In genomic region chr1:28913786-28914227, GRCh38 we compare ENCODE assay signal across 1 cellular context.
TF ChIP-seq lines count a peak whose summit lies in the region.

No MANE protein-coding gene starts in this region.

TF ChIP-seq in HEK293, 187 proteins besides CTCF, POLR2A, EP300 and RAD21 (continued from another document and continues in another):
- TF ChIP-seq ZNF621 (tag by site-specific recombination; IDR thresholded peaks at IDR 0.05) = no peak
- no peak for TF ChIP-seq ZNF514 (tag by site-specific recombination; IDR thresholded peaks at IDR 0.05)
- no peak for TF ChIP-seq ZNF677 (tag by site-specific recombination; IDR thresholded peaks at IDR 0.05)
- no peak for TF ChIP-seq ZNF175 (tag by site-specific recombination; IDR thresholded peaks at IDR 0.05)
- TF ChIP-seq ZNF121 (tag by site-specific recombination; IDR thresholded peaks at IDR 0.05) = no peak
- TF ChIP-seq ZNF561 (tag by site-specific recombination; IDR thresholded peaks at IDR 0.05; ENCODE audit: borderline replicate concordance) = no peak
- peak; percentile 47; the same call in 1 of the 2 replicates for TF ChIP-seq ZBTB20 (tag by site-specific recombination; IDR thresholded peaks at IDR 0.05)
- no peak for TF ChIP-seq HOXA7 (CRISPR knock-in tag; IDR thresholded peaks at IDR 0.05; ENCODE audit: borderline replicate concordance)
- no peak for TF ChIP-seq ZNF623 (tag by site-specific recombination; IDR thresholded peaks at IDR 0.05)
- no peak for TF ChIP-seq ZBTB26 (tag by site-specific recombination; optimal IDR thresholded peaks at IDR 0.05)
- TF ChIP-seq, protein P1, sequence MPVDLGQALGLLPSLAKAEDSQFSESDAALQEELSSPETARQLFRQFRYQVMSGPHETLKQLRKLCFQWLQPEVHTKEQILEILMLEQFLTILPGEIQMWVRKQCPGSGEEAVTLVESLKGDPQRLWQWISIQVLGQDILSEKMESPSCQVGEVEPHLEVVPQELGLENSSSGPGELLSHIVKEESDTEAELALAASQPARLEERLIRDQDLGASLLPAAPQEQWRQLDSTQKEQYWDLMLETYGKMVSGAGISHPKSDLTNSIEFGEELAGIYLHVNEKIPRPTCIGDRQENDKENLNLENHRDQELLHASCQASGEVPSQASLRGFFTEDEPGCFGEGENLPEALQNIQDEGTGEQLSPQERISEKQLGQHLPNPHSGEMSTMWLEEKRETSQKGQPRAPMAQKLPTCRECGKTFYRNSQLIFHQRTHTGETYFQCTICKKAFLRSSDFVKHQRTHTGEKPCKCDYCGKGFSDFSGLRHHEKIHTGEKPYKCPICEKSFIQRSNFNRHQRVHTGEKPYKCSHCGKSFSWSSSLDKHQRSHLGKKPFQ (tag by site-specific recombination; IDR thresholded peaks at IDR 0.05) = no peak
- no peak for TF ChIP-seq ZNF324 (tag by site-specific recombination; IDR thresholded peaks at IDR 0.05)
- TF ChIP-seq GFI1B (tag by site-specific recombination; IDR thresholded peaks at IDR 0.05) = 0 out of 2 replicates have a peak, but pooled peaks have one; percentile 26
- no peak for TF ChIP-seq ZBTB7A (tag by site-specific recombination; IDR thresholded peaks at IDR 0.05; ENCODE audit: low read depth)
- no peak for TF ChIP-seq ZNF530 (tag by site-specific recombination; IDR thresholded peaks at IDR 0.05; ENCODE audit: low read depth)
- TF ChIP-seq ZNF488 (tag by site-specific recombination; IDR thresholded peaks at IDR 0.05) = no peak
- no peak for TF ChIP-seq ZXDB (tag by site-specific recombination; IDR thresholded peaks at IDR 0.05)
- TF ChIP-seq ZNF292 (tag by site-specific recombination; IDR thresholded peaks at IDR 0.05; ENCODE audit: borderline replicate concordance, low read depth) = no peak
- TF ChIP-seq, protein P2, sequence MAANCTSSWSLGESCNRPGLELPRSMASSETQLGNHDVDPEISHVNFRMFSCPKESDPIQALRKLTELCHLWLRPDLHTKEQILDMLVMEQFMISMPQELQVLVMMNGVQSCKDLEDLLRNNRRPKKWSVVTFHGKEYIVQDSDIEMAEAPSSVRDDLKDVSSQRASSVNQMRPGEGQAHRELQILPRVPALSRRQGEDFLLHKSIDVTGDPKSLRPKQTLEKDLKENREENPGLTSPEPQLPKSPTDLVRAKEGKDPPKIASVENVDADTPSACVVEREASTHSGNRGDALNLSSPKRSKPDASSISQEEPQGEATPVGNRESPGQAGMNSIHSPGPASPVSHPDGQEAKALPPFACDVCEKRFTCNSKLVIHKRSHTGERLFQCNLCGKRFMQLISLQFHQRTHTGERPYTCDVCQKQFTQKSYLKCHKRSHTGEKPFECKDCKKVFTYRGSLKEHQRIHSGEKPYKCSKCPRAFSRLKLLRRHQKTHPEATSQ (tag by site-specific recombination; IDR thresholded peaks at IDR 0.05) = no peak
- no peak for TF ChIP-seq PBX3 (CRISPR knock-in tag; IDR thresholded peaks at IDR 0.05)
- TF ChIP-seq, protein P3, sequence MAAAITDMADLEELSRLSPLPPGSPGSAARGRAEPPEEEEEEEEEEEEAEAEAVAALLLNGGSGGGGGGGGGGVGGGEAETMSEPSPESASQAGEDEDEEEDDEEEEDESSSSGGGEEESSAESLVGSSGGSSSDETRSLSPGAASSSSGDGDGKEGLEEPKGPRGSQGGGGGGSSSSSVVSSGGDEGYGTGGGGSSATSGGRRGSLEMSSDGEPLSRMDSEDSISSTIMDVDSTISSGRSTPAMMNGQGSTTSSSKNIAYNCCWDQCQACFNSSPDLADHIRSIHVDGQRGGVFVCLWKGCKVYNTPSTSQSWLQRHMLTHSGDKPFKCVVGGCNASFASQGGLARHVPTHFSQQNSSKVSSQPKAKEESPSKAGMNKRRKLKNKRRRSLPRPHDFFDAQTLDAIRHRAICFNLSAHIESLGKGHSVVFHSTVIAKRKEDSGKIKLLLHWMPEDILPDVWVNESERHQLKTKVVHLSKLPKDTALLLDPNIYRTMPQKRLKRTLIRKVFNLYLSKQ (tag by site-specific recombination; IDR thresholded peaks at IDR 0.05; ENCODE audit: borderline replicate concordance) = no peak
- no peak for TF ChIP-seq ZNF133 (tag by site-specific recombination; IDR thresholded peaks at IDR 0.05)
- TF ChIP-seq ZSCAN18 (tag by site-specific recombination; IDR thresholded peaks at IDR 0.05) = peak; percentile 63; the same call in 1 of the 2 replicates
- no peak for TF ChIP-seq KLF17 (tag by site-specific recombination; IDR thresholded peaks at IDR 0.05)
- no peak for TF ChIP-seq ZNF600 (tag by site-specific recombination; IDR thresholded peaks at IDR 0.05)
- no peak for TF ChIP-seq ZFP3 (tag by site-specific recombination; IDR thresholded peaks at IDR 0.05; ENCODE audit: low read depth)
- no peak for TF ChIP-seq TCF7L2 (IDR thresholded peaks at IDR 0.05; ENCODE audit: borderline replicate concordance, low read depth, low read length)
- no peak for TF ChIP-seq SP3 (tag by site-specific recombination; IDR thresholded peaks at IDR 0.05)
- TF ChIP-seq ZFP41 (tag by site-specific recombination; IDR thresholded peaks at IDR 0.05; ENCODE audit: borderline replicate concordance) = no peak
- TF ChIP-seq ZNF433 (tag by site-specific recombination; IDR thresholded peaks at IDR 0.05; ENCODE audit: low read depth) = no peak
- TF ChIP-seq ZEB2 (tag by site-specific recombination; IDR thresholded peaks at IDR 0.05) = no peak
- no peak for TF ChIP-seq SALL2 (tag by site-specific recombination; IDR thresholded peaks at IDR 0.05; ENCODE audit: borderline replicate concordance)
- TF ChIP-seq ZNF776 (tag by site-specific recombination; IDR thresholded peaks at IDR 0.05; ENCODE audit: borderline replicate concordance) = no peak
- 0 out of 2 replicates have a peak, but pooled peaks have one; percentile 6 for TF ChIP-seq ZSCAN30 (tag by site-specific recombination; IDR thresholded peaks at IDR 0.05)
- TF ChIP-seq ZNF350 (tag by site-specific recombination; IDR thresholded peaks at IDR 0.05) = no peak
- TF ChIP-seq, protein P4, sequence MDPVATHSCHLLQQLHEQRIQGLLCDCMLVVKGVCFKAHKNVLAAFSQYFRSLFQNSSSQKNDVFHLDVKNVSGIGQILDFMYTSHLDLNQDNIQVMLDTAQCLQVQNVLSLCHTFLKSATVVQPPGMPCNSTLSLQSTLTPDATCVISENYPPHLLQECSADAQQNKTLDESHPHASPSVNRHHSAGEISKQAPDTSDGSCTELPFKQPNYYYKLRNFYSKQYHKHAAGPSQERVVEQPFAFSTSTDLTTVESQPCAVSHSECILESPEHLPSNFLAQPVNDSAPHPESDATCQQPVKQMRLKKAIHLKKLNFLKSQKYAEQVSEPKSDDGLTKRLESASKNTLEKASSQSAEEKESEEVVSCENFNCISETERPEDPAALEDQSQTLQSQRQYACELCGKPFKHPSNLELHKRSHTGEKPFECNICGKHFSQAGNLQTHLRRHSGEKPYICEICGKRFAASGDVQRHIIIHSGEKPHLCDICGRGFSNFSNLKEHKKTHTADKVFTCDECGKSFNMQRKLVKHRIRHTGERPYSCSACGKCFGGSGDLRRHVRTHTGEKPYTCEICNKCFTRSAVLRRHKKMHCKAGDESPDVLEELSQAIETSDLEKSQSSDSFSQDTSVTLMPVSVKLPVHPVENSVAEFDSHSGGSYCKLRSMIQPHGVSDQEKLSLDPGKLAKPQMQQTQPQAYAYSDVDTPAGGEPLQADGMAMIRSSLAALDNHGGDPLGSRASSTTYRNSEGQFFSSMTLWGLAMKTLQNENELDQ (tag by site-specific recombination; IDR thresholded peaks at IDR 0.05; ENCODE audit: low read depth) = no peak
- TF ChIP-seq ZNF146 (tag by site-specific recombination; IDR thresholded peaks at IDR 0.05) = no peak
- no peak for TF ChIP-seq ZNF501 (tag by site-specific recombination; IDR thresholded peaks at IDR 0.05)
- TF ChIP-seq ZSCAN23 (tag by site-specific recombination; IDR thresholded peaks at IDR 0.05) = no peak
- TF ChIP-seq KLF16 (tag by site-specific recombination; IDR thresholded peaks at IDR 0.05) = no peak
- TF ChIP-seq ZNF404 (tag by site-specific recombination; IDR thresholded peaks at IDR 0.05) = no peak
- no peak for TF ChIP-seq RBAK (tag by site-specific recombination; IDR thresholded peaks at IDR 0.05)
- no peak for TF ChIP-seq ZNF707 (tag by site-specific recombination; IDR thresholded peaks at IDR 0.05)
- TF ChIP-seq, protein P5, sequence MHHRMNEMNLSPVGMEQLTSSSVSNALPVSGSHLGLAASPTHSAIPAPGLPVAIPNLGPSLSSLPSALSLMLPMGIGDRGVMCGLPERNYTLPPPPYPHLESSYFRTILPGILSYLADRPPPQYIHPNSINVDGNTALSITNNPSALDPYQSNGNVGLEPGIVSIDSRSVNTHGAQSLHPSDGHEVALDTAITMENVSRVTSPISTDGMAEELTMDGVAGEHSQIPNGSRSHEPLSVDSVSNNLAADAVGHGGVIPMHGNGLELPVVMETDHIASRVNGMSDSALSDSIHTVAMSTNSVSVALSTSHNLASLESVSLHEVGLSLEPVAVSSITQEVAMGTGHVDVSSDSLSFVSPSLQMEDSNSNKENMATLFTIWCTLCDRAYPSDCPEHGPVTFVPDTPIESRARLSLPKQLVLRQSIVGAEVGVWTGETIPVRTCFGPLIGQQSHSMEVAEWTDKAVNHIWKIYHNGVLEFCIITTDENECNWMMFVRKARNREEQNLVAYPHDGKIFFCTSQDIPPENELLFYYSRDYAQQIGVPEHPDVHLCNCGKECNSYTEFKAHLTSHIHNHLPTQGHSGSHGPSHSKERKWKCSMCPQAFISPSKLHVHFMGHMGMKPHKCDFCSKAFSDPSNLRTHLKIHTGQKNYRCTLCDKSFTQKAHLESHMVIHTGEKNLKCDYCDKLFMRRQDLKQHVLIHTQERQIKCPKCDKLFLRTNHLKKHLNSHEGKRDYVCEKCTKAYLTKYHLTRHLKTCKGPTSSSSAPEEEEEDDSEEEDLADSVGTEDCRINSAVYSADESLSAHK (tag by site-specific recombination; IDR thresholded peaks at IDR 0.05) = peak; percentile 91
- peak; percentile 63 for TF ChIP-seq ZNF335 (tag by site-specific recombination; conservative IDR thresholded peaks at IDR 0.05)
- no peak for TF ChIP-seq KLF7 (tag by site-specific recombination; IDR thresholded peaks at IDR 0.05; ENCODE audit: borderline replicate concordance)
- no peak for TF ChIP-seq ZNF837 (tag by site-specific recombination; IDR thresholded peaks at IDR 0.05)
- TF ChIP-seq ZNF843 (tag by site-specific recombination; IDR thresholded peaks at IDR 0.05) = 0 out of 2 replicates have a peak, but pooled peaks have one; percentile 40
- TF ChIP-seq, protein P6, sequence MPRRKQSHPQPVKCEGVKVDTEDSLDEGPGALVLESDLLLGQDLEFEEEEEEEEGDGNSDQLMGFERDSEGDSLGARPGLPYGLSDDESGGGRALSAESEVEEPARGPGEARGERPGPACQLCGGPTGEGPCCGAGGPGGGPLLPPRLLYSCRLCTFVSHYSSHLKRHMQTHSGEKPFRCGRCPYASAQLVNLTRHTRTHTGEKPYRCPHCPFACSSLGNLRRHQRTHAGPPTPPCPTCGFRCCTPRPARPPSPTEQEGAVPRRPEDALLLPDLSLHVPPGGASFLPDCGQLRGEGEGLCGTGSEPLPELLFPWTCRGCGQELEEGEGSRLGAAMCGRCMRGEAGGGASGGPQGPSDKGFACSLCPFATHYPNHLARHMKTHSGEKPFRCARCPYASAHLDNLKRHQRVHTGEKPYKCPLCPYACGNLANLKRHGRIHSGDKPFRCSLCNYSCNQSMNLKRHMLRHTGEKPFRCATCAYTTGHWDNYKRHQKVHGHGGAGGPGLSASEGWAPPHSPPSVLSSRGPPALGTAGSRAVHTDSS (tag by site-specific recombination; IDR thresholded peaks at IDR 0.05) = no peak
- no peak for TF ChIP-seq OVOL3 (tag by site-specific recombination; IDR thresholded peaks at IDR 0.05)
